In genomic region chr13:96051946-96052345, GRCh38 we compare ENCODE assay signal across 11 cellular contexts. TPM values are rescaled to one million over a fixed set of nuclear protein-coding genes. Genes with fewer than 3 reads are reported as not detected.
A peak's percentile ranks its signal among the peaks of the same experiment; 100 is the strongest.
DNase-seq lines count a peak whose midpoint lies in the region; ATAC-seq, FAIRE-seq and TF ChIP-seq lines count a peak whose summit lies in the region.
"Not testable (repeated sequence)": the region's sequence is repeated elsewhere in the genome, so short reads cannot be mapped to it uniquely, and the experiment has no call there.
"Had no signal": no experiment of that assay in that cellular context is flagged by ENCODE, and none has a peak within 500 bp of the region (broad histone marks: within the 10 kb centered on the region; RNA-seq: fewer than 3 reads in every experiment).

No MANE protein-coding gene starts in this region.

- not testable (repeated sequence) for BruUV-seq in Calu3 (replicated peaks; lab: Mats Ljungman, UMichigan); PC-9 (replicated peaks; lab: Mats Ljungman, UMichigan); MCF 10A (replicated peaks; lab: Mats Ljungman, UMichigan); HepG2 (replicated peaks; lab: Mats Ljungman, UMichigan)

- H3K4me2 ChIP-seq in PC-9 (peak overlapping the region; percentile 81), fibroblast of lung (ENCODE audit: extremely low read depth, insufficient read depth, low read length) (peak overlapping the region; percentile 4), HepG2 (ENCODE audit: low read depth, low read length) (peak overlapping the region; percentile 84)

- H3K79me2 ChIP-seq in PC-9 (ENCODE audit: low read depth), result peaks cover 54% of the 10 kb centered on the region
- peaks cover 23% of the 10 kb centered on the region for H3K79me2 ChIP-seq in fibroblast of lung (ENCODE audit: control insufficient read depth, insufficient read depth, low read length)
- peaks cover 18% of the 10 kb centered on the region for H3K79me2 ChIP-seq in HepG2 (ENCODE audit: insufficient read depth, low read length)

- not testable (repeated sequence) for H2AFZ ChIP-seq in PC-9; fibroblast of lung (ENCODE audit: low read length); HepG2 (ENCODE audit: low read length)

- POLR2A ChIA-PET in PC-9 (lab: Charles Lee; ENCODE audit: unreplicated experiment), result interaction anchor here (0.6 kb wide), 2 partner anchors 8 to 1381 kb away, joined by 7 read pairs; no protein-coding TSS in a partner anchor
- POLR2A ChIA-PET in MCF 10A (lab: Yijun Ruan, JAX), result interaction anchor here (1.1 to 3.3 kb wide), 6 partner anchors 8 to 40 kb away, joined by 3 to 28 read pairs (median 14); no protein-coding TSS in a partner anchor
- POLR2A ChIA-PET in HepG2 (lab: Yijun Ruan, JAX), result interaction anchor here (0.9 to 1.7 kb wide), 3 partner anchors 10 to 32 kb away, joined by 3 to 11 read pairs (median 5); no protein-coding TSS in a partner anchor

- not testable (repeated sequence) for H3K36me3 ChIP-seq in PC-9 (ENCODE audit: low read depth); fibroblast of lung (ENCODE audit: control insufficient read depth, insufficient read depth, low read length); HepG2 (replicated peaks in 1 of 2; ENCODE audit: control insufficient read depth in 1 of 2, insufficient read depth in 2 of 2, low read length in 2 of 2); tibial artery

- H3K9ac ChIP-seq in fibroblast of lung (ENCODE audit: insufficient read depth, low read length); HepG2 (ENCODE audit: insufficient read depth, low read depth, low read length): not testable (repeated sequence)

- in situ Hi-C loops in HepG2 (cut with HindIII; ENCODE audit: extremely low pct_ligation_motif_present, low pct_unique_long_range_greater_than_20kb), result not testable (repeated sequence)

- not testable (repeated sequence) for H3K27me3 ChIP-seq in PC-9 (ENCODE audit: insufficient read depth, low read depth); fibroblast of lung (ENCODE audit: control insufficient read depth, insufficient read depth, low read length); HepG2 (ENCODE audit: control insufficient read depth in 1 of 2, insufficient read depth in 2 of 2, low read length in 2 of 2); tibial artery

- not testable (repeated sequence) for H3K9me2 ChIP-seq in PC-9 (ENCODE audit: insufficient read depth)

- not testable (repeated sequence) for TF ChIP-seq POLR2A in HepG2 (IDR thresholded peaks at IDR 0.05; ENCODE audit: insufficient read depth in 1 of 2, low read depth in 2 of 2, low read length in 2 of 2)

- not testable (repeated sequence) for H3K9me3 Mint-ChIP-seq in Calu3 (ENCODE audit: low read depth, unreplicated experiment); HFFc6; MCF 10A (ENCODE audit: unreplicated experiment); osteocyte (ENCODE audit: unreplicated experiment)

- not testable (repeated sequence) for TF ChIP-seq RAD21 in HepG2 (CRISPR knock-in tag; IDR thresholded peaks at IDR 0.05)

- H4K20me1 ChIP-seq in PC-9 (ENCODE audit: insufficient read depth); fibroblast of lung (ENCODE audit: control insufficient read depth, extremely low read depth, insufficient read depth, low read length); HepG2 (ENCODE audit: insufficient read depth, low read length): not testable (repeated sequence)

- H3K27ac ChIP-seq in PC-9; fibroblast of lung (ENCODE audit: insufficient read depth, low read length); HepG2 (ENCODE audit: extremely low read length, insufficient read depth, low read length): not testable (repeated sequence)
- H3K27ac ChIP-seq in tibial artery, result peak overlapping the region in 1 of 2 donors; percentile 81

- not testable (repeated sequence) for ATAC-seq in HepG2

- H3K4me1 ChIP-seq in PC-9 (replicated peaks; ENCODE audit: insufficient read depth); fibroblast of lung (ENCODE audit: control insufficient read depth, extremely low read depth, insufficient read depth, low read length); HepG2 (ENCODE audit: insufficient read depth, low read length): not testable (repeated sequence)
- peaks cover 0 to 10% (median 5%) of the 10 kb centered on the region in 4 donors for H3K4me1 ChIP-seq in tibial artery

- CTCF ChIA-PET in Calu3 (lab: Charles Lee); PC-9 (lab: Charles Lee); HepG2 (lab: Yijun Ruan, JAX; ENCODE audit: low intra/inter-chr PET ratio, low total read pairs): not testable (repeated sequence)
- CTCF ChIA-PET in MCF 10A (lab: Yijun Ruan, JAX), result interaction anchor here (1.0 to 1.9 kb wide), 3 partner anchors 10 to 783 kb away, joined by 3 to 5 read pairs (median 4); no protein-coding TSS in a partner anchor

- not testable (repeated sequence) for H3K27me3 Mint-ChIP-seq in Calu3 (ENCODE audit: unreplicated experiment); HFFc6 (ENCODE audit: insufficient read depth); MCF 10A (ENCODE audit: insufficient read depth, unreplicated experiment)
- H3K27me3 Mint-ChIP-seq in osteocyte (ENCODE audit: unreplicated experiment), result peaks cover 17% of the 10 kb centered on the region

- H3K9me3 ChIP-seq in PC-9 (ENCODE audit: insufficient read depth, low read depth); fibroblast of lung (ENCODE audit: control insufficient read depth, insufficient read depth, low read depth, low read length); HepG2 (ENCODE audit: low read length); tibial artery: not testable (repeated sequence)

- H3K4me3 ChIP-seq in PC-9 (peak overlapping the region; percentile 85; the same call in 1 of the 2 replicates), fibroblast of lung (replicated peaks in 1 of 4; ENCODE audit: control extremely low read depth in 1 of 4, insufficient read depth in 1 of 4, low read depth in 3 of 4, low read length in 4 of 4) (peak overlapping the region in 2 of 4 experiments; percentile 89 to 98), HepG2 (replicated peaks in 1 of 3; ENCODE audit: insufficient read depth in 1 of 3, low read depth in 2 of 3, low read length in 3 of 3) (peak overlapping the region; percentile 91 to 100 (median 97); a peak in 4 of 6 replicates), tibial artery (peak overlapping the region; percentile 79 to 86)

- TF ChIP-seq CTCF in Calu3 (IDR thresholded peaks at IDR 0.05; ENCODE audit: unreplicated experiment); HFFc6 (IDR thresholded peaks at IDR 0.05); PC-9 (conservative IDR thresholded peaks at IDR 0.05); MCF 10A (IDR thresholded peaks at IDR 0.05; ENCODE audit: unreplicated experiment); fibroblast of lung (conservative IDR thresholded peaks at IDR 0.05 in 1 of 2, IDR thresholded peaks at IDR 0.05 in 1 of 2; ENCODE audit: low read depth in 1 of 2, low read length in 2 of 2); HepG2 (CRISPR knock-in tag; IDR thresholded peaks at IDR 0.05); osteocyte (IDR thresholded peaks at IDR 0.05); tibial artery (IDR thresholded peaks at IDR 0.05): not testable (repeated sequence)

- not testable (repeated sequence) for FAIRE-seq in HepG2 (lab: Jason Lieb, UNC)

- not testable (repeated sequence) for H3K4me1 Mint-ChIP-seq in Calu3 (ENCODE audit: low read depth, unreplicated experiment)
- peaks cover 14% of the 10 kb centered on the region for H3K4me1 Mint-ChIP-seq in HFFc6 (ENCODE audit: low read depth)
- H3K4me1 Mint-ChIP-seq in MCF 10A (ENCODE audit: insufficient read depth, unreplicated experiment), result peaks cover 27% of the 10 kb centered on the region
- peaks cover 13% of the 10 kb centered on the region for H3K4me1 Mint-ChIP-seq in osteocyte (ENCODE audit: unreplicated experiment)

- H3K4me3 Mint-ChIP-seq in Calu3 (ENCODE audit: low read depth, unreplicated experiment), result peak overlapping the region; percentile 70
- peak overlapping the region; percentile 99 for H3K4me3 Mint-ChIP-seq in HFFc6
- H3K4me3 Mint-ChIP-seq in MCF 10A (ENCODE audit: unreplicated experiment), result peak overlapping the region; percentile 95
- peak overlapping the region; percentile 88 for H3K4me3 Mint-ChIP-seq in osteocyte (ENCODE audit: unreplicated experiment)

- WGBS in HepG2 (ENCODE audit: low lambda C conversion rate), result 64% methylated on average over 3 of the region's 3 CpGs

- not testable (repeated sequence) for TF ChIP-seq EP300 in HepG2 (IDR thresholded peaks at IDR 0.05; ENCODE audit: low read depth in 2 of 2, low read length in 2 of 2); HepG2 (CRISPR knock-in tag; IDR thresholded peaks at IDR 0.05; ENCODE audit: borderline replicate concordance)

- not testable (repeated sequence) for DNase-seq in Calu3; HFFc6; PC-9; MCF 10A (ENCODE audit: unreplicated experiment); fibroblast of lung (ENCODE audit: low read depth in 2 of 2); HepG2 (ENCODE audit: low spot score); osteocyte (ENCODE audit: extremely low spot score, unreplicated experiment); tibial artery

- H3K27ac Mint-ChIP-seq in Calu3 (ENCODE audit: unreplicated experiment); HFFc6; MCF 10A (ENCODE audit: low read depth, unreplicated experiment); osteocyte (ENCODE audit: unreplicated experiment): not testable (repeated sequence)

- not testable (repeated sequence) for H3F3A ChIP-seq in PC-9 (ENCODE audit: insufficient read depth, low read depth)

- intact Hi-C loops in Calu3 (cut with micrococcal nuclease; ENCODE audit: unreplicated experiment); PC-9 (cut with micrococcal nuclease; ENCODE audit: unreplicated experiment); MCF 10A (cut with micrococcal nuclease); HepG2 (cut with micrococcal nuclease; ENCODE audit: unreplicated experiment): not testable (repeated sequence)
- intact Hi-C loops in tibial artery (cut with DNase I; ENCODE audit: low total_unique reads), result loop anchor here (5.0 kb wide), 1 partner anchor 40 kb away; the partner anchor contains the start of gene HS6ST3

- H3K36me3 Mint-ChIP-seq in Calu3 (ENCODE audit: insufficient read depth, unreplicated experiment), result peaks cover 12% of the 10 kb centered on the region
- not testable (repeated sequence) for H3K36me3 Mint-ChIP-seq in HFFc6 (ENCODE audit: low read depth); MCF 10A (ENCODE audit: insufficient read depth, unreplicated experiment); osteocyte (ENCODE audit: unreplicated experiment)

RNA-seq across cellular contexts. Expression of gene UGGT2, which starts 1.3 kb away (rescaled TPM):
- total RNA-seq in Calu3 (2022), result 11.1 and 12.1 TPM in 2 replicates
- 10 to 100 TPM; 20.4 to 26.9 (median 24.3) TPM for total RNA-seq in HFFc6 (2021; fragmentation: NEBNext Ultra II Directional; extraction: Animal tissue kit (Norgen Biotek cat#: 25700))
- 27.5 and 27.7 TPM in 2 replicates for total RNA-seq in PC-9 (2021)
- total RNA-seq in MCF 10A (2022), result 54.0 and 57.1 TPM in 2 replicates
- 39.3 and 47.2 TPM in 2 replicates for total RNA-seq in fibroblast of lung
- polyA plus RNA-seq in fibroblast of lung, result 17.5 and 26.3 TPM in 2 replicates
- 10.1 and 14.2 TPM in 2 replicates for polyA plus RNA-seq in fibroblast of lung (2012)
- 2.3 and 6.0 TPM in 2 replicates for polyA minus RNA-seq in fibroblast of lung (ENCODE audit: low replicate concordance)
- 14.9 and 27.1 TPM in 2 replicates for total RNA-seq in HepG2 (2016; rRNA removed; fragmentation: Illumina TruSeq; extraction: Trizol)
- total RNA-seq in HepG2 (2016; cell fraction: cytosol; rRNA removed; fragmentation: Illumina TruSeq; extraction: Trizol; ENCODE audit: low read depth), result 40.7 and 48.1 TPM in 2 replicates
- total RNA-seq in HepG2 (2016; cell fraction: insoluble cytoplasmic fraction; rRNA removed; fragmentation: Illumina TruSeq; extraction: Trizol), result 14.2 and 31.4 TPM in 2 replicates
- total RNA-seq in HepG2 (2016; cell fraction: membrane; rRNA removed; fragmentation: Illumina TruSeq; extraction: Trizol), result 9.9 and 12.8 TPM in 2 replicates
- total RNA-seq in HepG2 (2016; cell fraction: nucleus; rRNA removed; fragmentation: Illumina TruSeq; extraction: Trizol), result 91.9 and 94.0 TPM in 2 replicates
- polyA plus RNA-seq in HepG2 (2011; rRNA removed), result 13.2 and 13.7 TPM in 2 replicates
- 4.4 and 6.6 TPM in 2 replicates for polyA plus RNA-seq in HepG2 (2011; cell fraction: cytosol; rRNA removed)
- 11.2 and 15.0 TPM in 2 replicates for polyA plus RNA-seq in HepG2 (2011; cell fraction: nucleus; rRNA removed)
- 16.8 and 17.7 TPM in 2 replicates for polyA plus RNA-seq in HepG2 (2012)
- 0.51 and 0.80 TPM in 2 replicates for polyA plus RNA-seq in HepG2 (2016; cell fraction: cytosol; fragmentation: Illumina TruSeq; extraction: Trizol; ENCODE audit: low read depth)
- polyA plus RNA-seq in HepG2 (2016; cell fraction: insoluble cytoplasmic fraction; fragmentation: Illumina TruSeq; extraction: Trizol; ENCODE audit: low read depth), result 5.1 and 6.2 TPM in 2 replicates
- 0.60 and 1.2 TPM in 2 replicates for polyA plus RNA-seq in HepG2 (2016; cell fraction: membrane; fragmentation: Illumina TruSeq; extraction: Trizol; ENCODE audit: low read depth)
- polyA plus RNA-seq in HepG2 (2016; cell fraction: nucleus; fragmentation: Illumina TruSeq; extraction: Trizol; ENCODE audit: insufficient read depth, low read depth), result 32.7 and 36.1 TPM in 2 replicates
- 15.9 and 44.6 TPM in 2 replicates for polyA minus RNA-seq in HepG2 (2011; rRNA and poly(A)+ RNA removed; ENCODE audit: low replicate concordance)
- 17.1 and 18.8 TPM in 2 replicates for polyA minus RNA-seq in HepG2 (2011; cell fraction: cytosol; rRNA and poly(A)+ RNA removed)
- polyA minus RNA-seq in HepG2 (2011; cell fraction: nucleus; rRNA and poly(A)+ RNA removed), result 125 and 132 TPM in 2 replicates
- 33.6 and 34.1 TPM in 2 replicates for total RNA-seq in osteocyte
- total RNA-seq: activated CD8-positive, alpha-beta memory T cell treated with anti-CD3 and anti-CD28 coated beads for 36 hours; naive thymus-derived CD8-positive, alpha-beta T cell had no signal
- polyA plus RNA-seq: naive thymus-derived CD8-positive, alpha-beta T cell had no signal

RNA-seq across cellular contexts. Expression of gene HS6ST3, which starts 38.0 kb away (rescaled TPM):
- total RNA-seq in Calu3 (2022) (not detected in 2 replicates), PC-9 (2021) (not detected in 2 replicates), MCF 10A (2022) (0.05 and 0.09 TPM in 2 replicates), fibroblast of lung (not detected in 2 replicates), HepG2 (2016; rRNA removed; fragmentation: Illumina TruSeq; extraction: Trizol) (not detected in 2 replicates), osteocyte (not detected in 2 replicates)
- total RNA-seq in HFFc6 (2021; fragmentation: NEBNext Ultra II Directional; extraction: Animal tissue kit (Norgen Biotek cat#: 25700)), result not detected
- polyA plus RNA-seq in fibroblast of lung (0.01 TPM in 1 of 2 replicates, not detected in the other), HepG2 (2011; rRNA removed) (not detected in 2 replicates)
- not detected in 2 replicates for polyA plus RNA-seq in fibroblast of lung (2012)
- polyA minus RNA-seq in fibroblast of lung (ENCODE audit: low replicate concordance), result not detected in 2 replicates
- not detected in 2 replicates for total RNA-seq in HepG2 (2016; cell fraction: cytosol; rRNA removed; fragmentation: Illumina TruSeq; extraction: Trizol; ENCODE audit: low read depth)
- not detected in 2 replicates for total RNA-seq in HepG2 (2016; cell fraction: insoluble cytoplasmic fraction; rRNA removed; fragmentation: Illumina TruSeq; extraction: Trizol)
- total RNA-seq in HepG2 (2016; cell fraction: membrane; rRNA removed; fragmentation: Illumina TruSeq; extraction: Trizol), result not detected in 2 replicates
- total RNA-seq in HepG2 (2016; cell fraction: nucleus; rRNA removed; fragmentation: Illumina TruSeq; extraction: Trizol), result not detected in 2 replicates
- not detected in 2 replicates for polyA plus RNA-seq in HepG2 (2011; cell fraction: cytosol; rRNA removed)
- polyA plus RNA-seq in HepG2 (2011; cell fraction: nucleus; rRNA removed), result not detected in 2 replicates
- polyA plus RNA-seq in HepG2 (2012), result not detected in 2 replicates
- not detected in 2 replicates for polyA plus RNA-seq in HepG2 (2016; cell fraction: cytosol; fragmentation: Illumina TruSeq; extraction: Trizol; ENCODE audit: low read depth)
- polyA plus RNA-seq in HepG2 (2016; cell fraction: insoluble cytoplasmic fraction; fragmentation: Illumina TruSeq; extraction: Trizol; ENCODE audit: low read depth), result not detected in 2 replicates
- not detected in 2 replicates for polyA plus RNA-seq in HepG2 (2016; cell fraction: membrane; fragmentation: Illumina TruSeq; extraction: Trizol; ENCODE audit: low read depth)
- not detected in 2 replicates for polyA plus RNA-seq in HepG2 (2016; cell fraction: nucleus; fragmentation: Illumina TruSeq; extraction: Trizol; ENCODE audit: insufficient read depth, low read depth)
- polyA minus RNA-seq in HepG2 (2011; rRNA and poly(A)+ RNA removed; ENCODE audit: low replicate concordance), result not detected in 2 replicates
- not detected in 2 replicates for polyA minus RNA-seq in HepG2 (2011; cell fraction: cytosol; rRNA and poly(A)+ RNA removed)
- not detected in 2 replicates for polyA minus RNA-seq in HepG2 (2011; cell fraction: nucleus; rRNA and poly(A)+ RNA removed)
- total RNA-seq: activated CD8-positive, alpha-beta memory T cell treated with anti-CD3 and anti-CD28 coated beads for 36 hours; left lobe of liver; naive thymus-derived CD8-positive, alpha-beta T cell had no signal
- polyA plus RNA-seq: naive thymus-derived CD8-positive, alpha-beta T cell had no signal

Comparison
In these comparisons a context has a peak if more than half of its experiments do, and no peak if none do; other contexts are left out.
1. H3K4me2 ChIP-seq: peak in every context shown above with its lines; median percentile 84 in HepG2; 81 in PC-9; 4 in fibroblast of lung.